In genomic region chr20:34956041-34956458, GRCh38 we compare ENCODE assay signal across 8 cellular contexts. TPM values are rescaled to one million over a fixed set of nuclear protein-coding genes. Genes with fewer than 3 reads are reported as not detected.
DNase-seq lines count a peak whose midpoint lies in the region; ATAC-seq and TF ChIP-seq lines count a peak whose summit lies in the region.

No MANE protein-coding gene starts in this region.

- H3K27ac ChIP-seq in heart right ventricle: peak overlapping the region; percentile 77 to 98 (median 92)
- peak overlapping the region; percentile 83 for H3K27ac ChIP-seq in brain microvascular endothelial cell
- H3K27ac ChIP-seq in mesodermal cell (ENCODE audit: low read depth, low read length, severe bottlenecking): peak overlapping the region; percentile 87
- H3K27ac ChIP-seq in vagina: peak overlapping the region; percentile 82

- WGBS in heart right ventricle, 2 donors: 16 to 21% methylated on average over 6 of the region's 6 CpGs
- WGBS in mesodermal cell (ENCODE audit: insufficient coverage in 2 of 2), 2 experiments: 0 to 26% methylated on average over 3 of the region's 6 CpGs

- ATAC-seq in heart right ventricle (no peak), left ventricle myocardium superior (no peak)

- H3K27me3 ChIP-seq in heart right ventricle (no peaks in the 10 kb centered on the region), brain microvascular endothelial cell (replicated peaks) (no peaks in the 10 kb centered on the region), vagina (no peaks in the 10 kb centered on the region)

- TF ChIP-seq POLR2A in vagina (IDR thresholded peaks at IDR 0.05): no peak

- in situ Hi-C loops in brain microvascular endothelial cell (cut with HindIII; ENCODE audit: low pct_ligation_motif_present, low sequenced_read_pairs): no loop called here

- H3K9me3 ChIP-seq in heart right ventricle (no peaks in the 10 kb centered on the region), mesodermal cell (ENCODE audit: control insufficient read depth, low read length) (no peaks in the 10 kb centered on the region), vagina (no peaks in the 10 kb centered on the region)

- H3K36me3 ChIP-seq in heart right ventricle (peaks cover 0 to 8% (median 0%) of the 10 kb centered on the region in 9 donors), brain microvascular endothelial cell (replicated peaks) (no peaks in the 10 kb centered on the region), mesodermal cell (ENCODE audit: control insufficient read depth, insufficient read depth, low read length) (peaks cover 7% of the 10 kb centered on the region), vagina (no peaks in the 10 kb centered on the region)

- H3K4me1 ChIP-seq in heart right ventricle: peaks cover 3 to 57% (median 27%) of the 10 kb centered on the region in 9 donors
- H3K4me1 ChIP-seq in mesodermal cell (ENCODE audit: control insufficient read depth, insufficient read depth, low read length, poor library complexity, severe bottlenecking): peaks cover 3% of the 10 kb centered on the region
- peaks cover 17% of the 10 kb centered on the region for H3K4me1 ChIP-seq in vagina

- intact Hi-C loops in heart right ventricle (cut with DNase I) (loop anchor here in 6 of 10 donors (1.0 to 5.0 kb wide), 5 partner anchors 81 to 137 kb away; partner anchors contain the start of genes GGT7 (in 3 of the 6) and TRPC4AP (in 1 of the 6)), left ventricle myocardium superior (cut with micrococcal nuclease) (loop anchor here (2.0 kb wide), 1 partner anchor 81 kb away; no protein-coding TSS in a partner anchor), vagina (cut with DNase I) (no loop called here)

- TF ChIP-seq CTCF in heart right ventricle (IDR thresholded peaks at IDR 0.05): peak in 3 of 9 donors; percentile 12 to 42 (median 28)
- TF ChIP-seq CTCF in brain microvascular endothelial cell (IDR thresholded peaks at IDR 0.05; ENCODE audit: low read depth, low read length, missing control alignments): no peak
- TF ChIP-seq CTCF in vagina (IDR thresholded peaks at IDR 0.05): no peak

- H3K4me3 ChIP-seq in heart right ventricle (peak overlapping the region; percentile 33 to 76 (median 63)), brain microvascular endothelial cell (ENCODE audit: low read depth, low read length) (peak overlapping the region; percentile 78), mesodermal cell (ENCODE audit: extremely low read depth, insufficient read depth, low read length, poor library complexity, severe bottlenecking) (peak overlapping the region; percentile 55), vagina (peak overlapping the region; percentile 62 to 67)

- DNase-seq in heart right ventricle (no peak), left ventricle myocardium superior (no peak), brain microvascular endothelial cell (no peak), vagina (ENCODE audit: extremely low spot score in 2 of 2) (no peak), retina (no peak), midbrain (lab: John Stamatoyannopoulos, UW) (no peak), HUDEP-2 (lab: John Stamatoyannopoulos, UW; ENCODE audit: unreplicated experiment in 76 of 76) (no peak)

RNA-seq across cellular contexts. Expression of gene MYH7B, which starts 0.4 kb away (rescaled TPM):
- total RNA-seq in heart right ventricle (100 to 1,000 TPM; 117 to 318 (median 182) TPM), left ventricle myocardium superior (297 TPM), vagina (under 0.01 TPM)
- polyA plus RNA-seq in heart right ventricle: 100 to 1,000 TPM in 1 of 2 donors, 10 to 100 TPM in 1; 22.1 to 962 TPM
- 0.29 TPM for polyA plus RNA-seq in mesodermal cell (2013, experiment 1 of 2)
- polyA plus RNA-seq in mesodermal cell (2013, experiment 2 of 2): 0.51 TPM

RNA-seq across cellular contexts. Expression of gene GSS, which starts 0.4 kb away (rescaled TPM):
- 10 to 100 TPM; 20.0 to 33.2 (median 24.7) TPM for total RNA-seq in heart right ventricle
- 10 to 100 TPM; 30.6 to 60.4 TPM for polyA plus RNA-seq in heart right ventricle
- 18.6 TPM for total RNA-seq in left ventricle myocardium superior
- 38.9 TPM for polyA plus RNA-seq in mesodermal cell (2013, experiment 1 of 2)
- polyA plus RNA-seq in mesodermal cell (2013, experiment 2 of 2): 38.0 TPM
- total RNA-seq in vagina: 47.9 TPM

Comparison
In these comparisons a context has a peak if more than half of its experiments do, and no peak if none do; other contexts are left out.
1. RNA of gene MYH7B, which starts 0.4 kb away (total RNA-seq): 297 TPM in left ventricle myocardium superior (single experiment) and 117 to 318 TPM in heart right ventricle; under 0.01 TPM in vagina (single experiment); every median in the first group is over 100 times any median in the second.
2. Peak in every context shown above with its lines, with median percentiles within 50 percentile points of each other: H3K27ac ChIP-seq and H3K4me3 ChIP-seq.